ENCODE assay signal across 8 cellular contexts in genomic region chr4:169010125-169011023, GRCh38. TPM values are rescaled to one million over a fixed set of nuclear protein-coding genes. Genes with fewer than 3 reads are reported as not detected.
DNase-seq lines count a peak whose midpoint lies in the region; ATAC-seq and TF ChIP-seq lines count a peak whose summit lies in the region.

Gene CBR4, minus strand, starts transcription at chr4:169010255. Its CDS starts 166 bp downstream, at chr4:169010089.

- peaks cover 4% of the 10 kb centered on the region for H3K36me3 Mint-ChIP-seq in activated CD4-positive, alpha-beta T cell treated with anti-CD3 and anti-CD28 coated beads for 36 hours (ENCODE audit: low read depth)

- intact Hi-C loops in activated CD4-positive, alpha-beta T cell treated with anti-CD3 and anti-CD28 coated beads for 36 hours (cut with DNase I, micrococcal nuclease) = loop anchor here in 1 of 2 experiments (1.0 to 5.0 kb wide), 9 partner anchors 178 to 1017 kb away; partner anchors contain the start of genes DDX60, HPF1, NEK1 and SH3RF1

- peak; percentile 100 for DNase-seq in Ammon's horn (ENCODE audit: low spot score)
- peak; percentile 84 for DNase-seq in NCI-H510A treated with DMSO at 0.1 percent for 48 hours (lab: John Stamatoyannopoulos, UW)
- DNase-seq in activated CD4-positive, alpha-beta T cell treated with anti-CD3 and anti-CD28 coated beads for 36 hours = peak; percentile 97
- peak; percentile 96 for DNase-seq in kidney glomerular epithelial cell (lab: John Stamatoyannopoulos, UW)
- peak; percentile 82 to 91 (median 88) for DNase-seq in stimulated activated CD4-positive, alpha-beta T cell treated with anti-CD3 and anti-CD28 coated beads, Interleukin-1b, Interleukin-23, amount 100 ng/mL, for 24 hours (ENCODE audit: low read depth in 4 of 4, low spot score in 1 of 4)

- CTCF ChIA-PET in activated CD4-positive, alpha-beta T cell treated with anti-CD3 and anti-CD28 coated beads for 36 hours (lab: Charles Lee) = interaction anchor here (0.5 to 1.7 kb wide), 17 partner anchors 10 to 692 kb away, joined by 3 to 9 read pairs (median 3); no protein-coding TSS in a partner anchor

- peak; percentile 99 for ATAC-seq in HG03439 (IDR thresholded peaks at IDR 0.05; ENCODE audit: unreplicated experiment)
- ATAC-seq in activated CD4-positive, alpha-beta T cell treated with anti-CD3 and anti-CD28 coated beads for 36 hours = peak; percentile 99

- no peaks in the 10 kb centered on the region for H3K27me3 Mint-ChIP-seq in activated CD4-positive, alpha-beta T cell treated with anti-CD3 and anti-CD28 coated beads for 36 hours

- peak within 1 kb of the TSS; percentile 87 for H3K27ac ChIP-seq in cingulate gyrus (ENCODE audit: low read depth, low read length)

- H3K4me3 Mint-ChIP-seq in activated CD4-positive, alpha-beta T cell treated with anti-CD3 and anti-CD28 coated beads for 36 hours = peak within 1 kb of the TSS; percentile 84

- H3K27ac Mint-ChIP-seq in activated CD4-positive, alpha-beta T cell treated with anti-CD3 and anti-CD28 coated beads for 36 hours = peak within 1 kb of the TSS; percentile 87

- POLR2A ChIA-PET in activated CD4-positive, alpha-beta T cell treated with anti-CD3 and anti-CD28 coated beads for 36 hours (lab: Charles Lee) = interaction anchor here (0.6 to 0.7 kb wide), 6 partner anchors 10 to 618 kb away, joined by 3 to 5 read pairs (median 3); no protein-coding TSS in a partner anchor

- no peaks in the 10 kb centered on the region for H3K9me3 Mint-ChIP-seq in activated CD4-positive, alpha-beta T cell treated with anti-CD3 and anti-CD28 coated beads for 36 hours (ENCODE audit: low read depth)

- TF ChIP-seq POLR2A in GM19099 (IDR thresholded peaks at IDR 0.05; ENCODE audit: extremely low read depth, insufficient read length, low read depth) = peak; percentile 90

- H3K4me1 Mint-ChIP-seq in activated CD4-positive, alpha-beta T cell treated with anti-CD3 and anti-CD28 coated beads for 36 hours = peaks cover 26% of the 10 kb centered on the region

RNA-seq across cellular contexts. Expression of gene CBR4, which starts in this region (rescaled TPM):
- total RNA-seq in activated CD4-positive, alpha-beta T cell treated with anti-CD3 and anti-CD28 coated beads for 36 hours = 10 to 100 TPM; 14.4 to 23.7 TPM

Comparison
In these comparisons a context has a peak if more than half of its experiments do, and no peak if none do; other contexts are left out.
1. Peak in every context shown above with its lines: DNase-seq, ATAC-seq and H3K27ac ChIP-seq.